Comparison of ENCODE assay signal across 1 cellular context in the genomic region with DNA sequence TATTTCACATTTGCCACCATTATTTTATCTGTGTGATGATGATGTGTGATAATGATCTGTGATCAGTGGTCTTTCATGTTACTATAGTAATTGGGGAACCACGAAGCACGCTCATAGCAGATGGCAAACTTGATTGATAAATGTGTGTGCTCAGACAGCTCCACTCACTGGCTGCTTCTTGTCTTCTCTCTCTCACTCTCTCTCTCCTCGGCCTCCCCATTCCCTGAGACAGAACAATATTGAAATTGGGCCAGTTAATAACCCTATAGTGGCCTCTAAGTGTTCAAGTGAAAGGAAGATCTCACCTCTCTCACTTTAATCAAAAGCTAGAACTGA.
TF ChIP-seq lines count a peak whose summit lies in the region.

No MANE protein-coding gene starts in this region.

TF ChIP-seq in H1, 55 proteins besides CTCF, POLR2A, EP300 and RAD21:
- TF ChIP-seq CHD1 (IDR thresholded peaks at IDR 0.05; ENCODE audit: low read depth, low read length), result no peak
- no peak for TF ChIP-seq SAP30 (IDR thresholded peaks at IDR 0.05; ENCODE audit: insufficient read depth, insufficient replicate concordance, low read length)
- no peak for TF ChIP-seq HDAC2 (IDR thresholded peaks at IDR 0.05; ENCODE audit: borderline replicate concordance in 1 of 2, low read depth in 2 of 2, low read length in 2 of 2)
- no peak for TF ChIP-seq MAFK (IDR thresholded peaks at IDR 0.05; ENCODE audit: low read depth, low read length)
- no peak for TF ChIP-seq ZNF274 (IDR thresholded peaks at IDR 0.05; ENCODE audit: borderline replicate concordance, extremely low read depth, low read length)
- TF ChIP-seq SP1 (IDR thresholded peaks at IDR 0.05; ENCODE audit: low read depth, low read length), result no peak
- no peak for TF ChIP-seq BCL11A (IDR thresholded peaks at IDR 0.05; ENCODE audit: low read depth in 2 of 2, low read length in 2 of 2)
- TF ChIP-seq ASH2L (IDR thresholded peaks at IDR 0.05; ENCODE audit: low read length), result no peak
- TF ChIP-seq SUZ12 (IDR thresholded peaks at IDR 0.05; ENCODE audit: low read length), result no peak
- no peak for TF ChIP-seq SRF (IDR thresholded peaks at IDR 0.05; ENCODE audit: low read depth, low read length)
- TF ChIP-seq, protein P1, sequence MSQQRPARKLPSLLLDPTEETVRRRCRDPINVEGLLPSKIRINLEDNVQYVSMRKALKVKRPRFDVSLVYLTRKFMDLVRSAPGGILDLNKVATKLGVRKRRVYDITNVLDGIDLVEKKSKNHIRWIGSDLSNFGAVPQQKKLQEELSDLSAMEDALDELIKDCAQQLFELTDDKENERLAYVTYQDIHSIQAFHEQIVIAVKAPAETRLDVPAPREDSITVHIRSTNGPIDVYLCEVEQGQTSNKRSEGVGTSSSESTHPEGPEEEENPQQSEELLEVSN (IDR thresholded peaks at IDR 0.05), result no peak
- no peak for TF ChIP-seq TEAD4 (IDR thresholded peaks at IDR 0.05; ENCODE audit: low read depth, low read length)
- TF ChIP-seq, protein P2, sequence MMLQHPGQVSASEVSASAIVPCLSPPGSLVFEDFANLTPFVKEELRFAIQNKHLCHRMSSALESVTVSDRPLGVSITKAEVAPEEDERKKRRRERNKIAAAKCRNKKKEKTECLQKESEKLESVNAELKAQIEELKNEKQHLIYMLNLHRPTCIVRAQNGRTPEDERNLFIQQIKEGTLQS (IDR thresholded peaks at IDR 0.05; ENCODE audit: insufficient read depth, low read depth, low read length), result no peak
